17 cellular contexts compared by ENCODE assay signal in genomic region chr11:110455718-110456117, GRCh38. TPM values are rescaled to one million over a fixed set of nuclear protein-coding genes. Genes with fewer than 3 reads are reported as not detected.
DNase-seq lines count a peak whose midpoint lies in the region; ATAC-seq, FAIRE-seq and TF ChIP-seq lines count a peak whose summit lies in the region.
"Had no signal": no experiment of that assay in that cellular context is flagged by ENCODE, and none has a peak within 500 bp of the region (broad histone marks: within the 10 kb centered on the region; RNA-seq: fewer than 3 reads in every experiment).

No MANE protein-coding gene starts in this region.

- peaks cover 19% of the 10 kb centered on the region for H3K4me1 ChIP-seq in GM12878 (ENCODE audit: control insufficient read depth, insufficient read depth, low read length)
- no peaks in the 10 kb centered on the region for H3K4me1 ChIP-seq in body of pancreas

- no peaks in the 10 kb centered on the region for H3K79me2 ChIP-seq in GM12878 (ENCODE audit: control insufficient read depth, insufficient read depth, low read length)

- no peak for TF ChIP-seq EP300 in GM12878 (IDR thresholded peaks at IDR 0.05; ENCODE audit: borderline replicate concordance in 1 of 2, control insufficient read depth in 1 of 2, low read depth in 2 of 2, low read length in 2 of 2)

- TF ChIP-seq POLR2A in GM12878 (IDR thresholded peaks at IDR 0.05; ENCODE audit: low read depth, low read length) (no peak), body of pancreas (IDR thresholded peaks at IDR 0.05) (no peak)

- no peak for TF ChIP-seq RAD21 in GM12878 (IDR thresholded peaks at IDR 0.05; ENCODE audit: insufficient read depth, low read depth, low read length)

- no peak overlapping the region for H2AFZ ChIP-seq in GM12878 (ENCODE audit: control insufficient read depth, low read depth, low read length)

- H3K4me3 ChIP-seq in GM12878, result no peak overlapping the region
- no peak overlapping the region for H3K4me3 ChIP-seq in body of pancreas
- H3K4me3 ChIP-seq: coronary artery, lung, SK-N-MC had no signal

- RAD21 ChIA-PET in GM12878 (lab: Charles Lee; ENCODE audit: unreplicated experiment), result no interaction called here

- no peaks in the 10 kb centered on the region for H3K27me3 ChIP-seq in GM12878 (replicated peaks in 1 of 2; ENCODE audit: control insufficient read depth in 2 of 2, insufficient read depth in 2 of 2, low read length in 1 of 2)
- H3K27me3 ChIP-seq in body of pancreas, result no peaks in the 10 kb centered on the region

- no peak overlapping the region for H3K9ac ChIP-seq in GM12878 (ENCODE audit: control insufficient read depth, insufficient read depth, low read length)

- FAIRE-seq in GM18507 (lab: Jason Lieb, UNC) (peak; percentile 79), GM12878 (lab: Jason Lieb, UNC) (peak; percentile 38)
- FAIRE-seq: frontal cortex had no signal

- SMC1A ChIA-PET in GM12878 (lab: Charles Lee; ENCODE audit: uncharacterized antibody, unreplicated experiment), result interaction anchor here (0.6 to 3.5 kb wide), 5 partner anchors 9 to 24 kb away, joined by 4 to 12 read pairs (median 5); no protein-coding TSS in a partner anchor

- DNase-seq in GM18507 (ENCODE audit: extremely low spot score, insufficient read length, low read depth) (no peak), GM12878 (ENCODE audit: low read depth, low spot score) (peak; percentile 17), NCI-H446 (lab: John Stamatoyannopoulos, UW) (no peak), body of pancreas (no peak), substantia nigra (lab: John Stamatoyannopoulos, UW) (no peak)
- DNase-seq: activated naive CD4-positive, alpha-beta T cell; Calu3; GF-D8; naive thymus-derived CD8-positive, alpha-beta T cell; NCI-H2029 treated with DMSO at 0.1 percent for 48 hours; NCI-H524 had no signal

- no TSS peak for BruUV-seq in GM12878 (replicated peaks; lab: Mats Ljungman, UMichigan)

- TF ChIP-seq CTCF in GM12878 (IDR thresholded peaks at IDR 0.05 in 2 of 3, conservative IDR thresholded peaks at IDR 0.05 in 1 of 3; ENCODE audit: control insufficient read depth in 2 of 3, extremely low read depth in 1 of 3, insufficient read depth in 1 of 3, low read depth in 3 of 3, low read length in 3 of 3) (no peak), body of pancreas (IDR thresholded peaks at IDR 0.05) (no peak)

- H3K27ac ChIP-seq in GM12878 (ENCODE audit: control insufficient read depth, insufficient read depth) (no peak overlapping the region), body of pancreas (no peak overlapping the region), substantia nigra (ENCODE audit: low read depth, low read length, poor library complexity, severe bottlenecking) (no peak overlapping the region)
- H3K27ac ChIP-seq: coronary artery, SK-N-MC had no signal

- 0 out of 2 replicates have a peak overlapping the region, but pooled peaks have one; percentile 11 for H3K4me2 ChIP-seq in GM12878 (ENCODE audit: control insufficient read depth, insufficient read depth)

- in situ Hi-C loops in GM12878 (cut with MboI), result loop anchor here (10.0 kb wide), 1 partner anchor 989 kb away; no protein-coding TSS in a partner anchor

- H3K9me3 ChIP-seq in GM12878 (replicated peaks; ENCODE audit: control insufficient read depth, insufficient read depth, low read length) (no peaks in the 10 kb centered on the region), body of pancreas (no peaks in the 10 kb centered on the region)

- CTCF ChIA-PET in GM12878 (lab: Yijun Ruan, JAX), result interaction anchor here (0.8 to 3.3 kb wide), 4 partner anchors 9 to 775 kb away, joined by 3 to 21 read pairs (median 4); no protein-coding TSS in a partner anchor

- POLR2A ChIA-PET in GM12878 (lab: Charles Lee), result no interaction called here

- intact Hi-C loops in GM12878 (cut with micrococcal nuclease; ENCODE audit: unreplicated experiment), result no loop called here
- intact Hi-C loops in body of pancreas (cut with DNase I), result loop anchor here (10.0 kb wide), 1 partner anchor 769 kb away; no protein-coding TSS in a partner anchor

- no peaks in the 10 kb centered on the region for H4K20me1 ChIP-seq in GM12878 (ENCODE audit: control insufficient read depth, insufficient read depth)

- no peaks in the 10 kb centered on the region; a peak in 2 of 4 replicates for H3K36me3 ChIP-seq in GM12878 (ENCODE audit: control insufficient read depth in 2 of 2, insufficient read depth in 2 of 2, low read length in 1 of 2)
- H3K36me3 ChIP-seq in body of pancreas (replicated peaks in 1 of 2; ENCODE audit: insufficient read depth in 1 of 2, low read depth in 2 of 2), result peaks cover 0 to 7% of the 10 kb centered on the region in 2 donors

- WGBS in GM12878 (ENCODE audit: insufficient coverage, insufficient replicate concordance, low lambda C conversion rate, missing lambda C conversion rate), result 76% methylated on average over 6 of the region's 6 CpGs
- WGBS in body of pancreas, 2 donors, result 73 to 90% methylated on average over 6 of the region's 6 CpGs

- peak; percentile 53 for ATAC-seq in GM19438 (IDR thresholded peaks at IDR 0.05; ENCODE audit: low read depth, unreplicated experiment)
- peak; percentile 41 for ATAC-seq in HG03045 (IDR thresholded peaks at IDR 0.05; ENCODE audit: unreplicated experiment)
- ATAC-seq in GM12878, result peak; percentile 43
- ATAC-seq in body of pancreas, result no peak
- ATAC-seq: naive thymus-derived CD8-positive, alpha-beta T cell had no signal

TF ChIP-seq in GM12878, 131 proteins besides CTCF, POLR2A, EP300 and RAD21 (continues in another document):
- TF ChIP-seq, protein P1, sequence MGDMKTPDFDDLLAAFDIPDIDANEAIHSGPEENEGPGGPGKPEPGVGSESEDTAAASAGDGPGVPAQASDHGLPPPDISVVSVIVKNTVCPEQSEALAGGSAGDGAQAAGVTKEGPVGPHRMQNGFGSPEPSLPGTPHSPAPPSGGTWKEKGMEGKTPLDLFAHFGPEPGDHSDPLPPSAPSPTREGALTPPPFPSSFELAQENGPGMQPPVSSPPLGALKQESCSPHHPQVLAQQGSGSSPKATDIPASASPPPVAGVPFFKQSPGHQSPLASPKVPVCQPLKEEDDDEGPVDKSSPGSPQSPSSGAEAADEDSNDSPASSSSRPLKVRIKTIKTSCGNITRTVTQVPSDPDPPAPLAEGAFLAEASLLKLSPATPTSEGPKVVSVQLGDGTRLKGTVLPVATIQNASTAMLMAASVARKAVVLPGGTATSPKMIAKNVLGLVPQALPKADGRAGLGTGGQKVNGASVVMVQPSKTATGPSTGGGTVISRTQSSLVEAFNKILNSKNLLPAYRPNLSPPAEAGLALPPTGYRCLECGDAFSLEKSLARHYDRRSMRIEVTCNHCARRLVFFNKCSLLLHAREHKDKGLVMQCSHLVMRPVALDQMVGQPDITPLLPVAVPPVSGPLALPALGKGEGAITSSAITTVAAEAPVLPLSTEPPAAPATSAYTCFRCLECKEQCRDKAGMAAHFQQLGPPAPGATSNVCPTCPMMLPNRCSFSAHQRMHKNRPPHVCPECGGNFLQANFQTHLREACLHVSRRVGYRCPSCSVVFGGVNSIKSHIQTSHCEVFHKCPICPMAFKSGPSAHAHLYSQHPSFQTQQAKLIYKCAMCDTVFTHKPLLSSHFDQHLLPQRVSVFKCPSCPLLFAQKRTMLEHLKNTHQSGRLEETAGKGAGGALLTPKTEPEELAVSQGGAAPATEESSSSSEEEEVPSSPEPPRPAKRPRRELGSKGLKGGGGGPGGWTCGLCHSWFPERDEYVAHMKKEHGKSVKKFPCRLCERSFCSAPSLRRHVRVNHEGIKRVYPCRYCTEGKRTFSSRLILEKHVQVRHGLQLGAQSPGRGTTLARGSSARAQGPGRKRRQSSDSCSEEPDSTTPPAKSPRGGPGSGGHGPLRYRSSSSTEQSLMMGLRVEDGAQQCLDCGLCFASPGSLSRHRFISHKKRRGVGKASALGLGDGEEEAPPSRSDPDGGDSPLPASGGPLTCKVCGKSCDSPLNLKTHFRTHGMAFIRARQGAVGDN (IDR thresholded peaks at IDR 0.05), result no peak
- TF ChIP-seq SP1 (IDR thresholded peaks at IDR 0.05; ENCODE audit: low read depth, low read length) (no peak), CEBPB (IDR thresholded peaks at IDR 0.05; ENCODE audit: borderline replicate concordance in 1 of 2, low read depth in 2 of 2, low read length in 2 of 2) (no peak), YBX1 (IDR thresholded peaks at IDR 0.05) (no peak), EED (IDR thresholded peaks at IDR 0.05; ENCODE audit: low read depth) (peak; percentile 18; the same call in 1 of the 2 replicates), JUNB (IDR thresholded peaks at IDR 0.05) (peak; percentile 69), CREM (IDR thresholded peaks at IDR 0.05; ENCODE audit: low read depth) (no peak), BACH1 (IDR thresholded peaks at IDR 0.05; ENCODE audit: borderline replicate concordance) (no peak), ZNF384 (IDR thresholded peaks at IDR 0.05; ENCODE audit: borderline replicate concordance, low read depth, low read length) (no peak), RUNX3 (IDR thresholded peaks at IDR 0.05; ENCODE audit: low read length) (peak; percentile 62), WRNIP1 (IDR thresholded peaks at IDR 0.05; ENCODE audit: borderline replicate concordance, low read depth, low read length) (no peak), TCF3 (IDR thresholded peaks at IDR 0.05; ENCODE audit: borderline replicate concordance, insufficient read depth, low read depth, low read length) (no peak)

RNA-seq across cellular contexts. Expression of gene FDX1, which starts 26.0 kb away (rescaled TPM):
- total RNA-seq in GM12878 (2013; cell fraction: nucleolus; rRNA removed), result 3.5 and 3.7 TPM in 2 replicates
- total RNA-seq in GM12878 (2014; rRNA removed) (5.7 and 6.6 TPM in 2 replicates), GM12878 (2014; rRNA removed; fragmentation: Illumina TruSeq; extraction: Trizol) (6.1 and 6.3 TPM in 2 replicates), GM12878 (2021) (8.1 and 9.4 TPM in 2 replicates), body of pancreas (10 to 100 TPM; 14.0 to 15.2 TPM)
- polyA plus RNA-seq in GM12878 (2011; ENCODE audit: low read depth), result 2.8 TPM
- polyA plus RNA-seq in GM12878 (2011; rRNA removed) (9.9 and 12.1 TPM in 2 replicates), GM12878 (2014; fragmentation: Illumina TruSeq; extraction: Trizol) (5.0 and 5.4 TPM in 2 replicates), GM12878 (2014; fragmentation: Nextera tagmentation; extraction: Ambion mirVana) (1 to 10 TPM; 3.9 to 9.6 TPM), GM12878 (2014; rRNA removed) (5.7 and 6.9 TPM in 2 replicates), GM12878 (2016; fragmentation: Nextera tagmentation; extraction: Ambion mirVana) (10 to 100 TPM; 19.3 to 20.3 TPM)
- 3.3 and 3.6 TPM in 2 replicates for polyA plus RNA-seq in GM12878 (2011; cell fraction: cytosol; rRNA removed)
- 2.3 and 3.3 TPM in 2 replicates for polyA plus RNA-seq in GM12878 (2011; cell fraction: nucleus; rRNA removed)
- polyA plus RNA-seq in GM12878 (2012), result 5.3 and 6.1 TPM in 2 replicates
- 2.5 and 4.2 TPM in 2 replicates for polyA minus RNA-seq in GM12878 (2011; rRNA and poly(A)+ RNA removed)
- 1.5 and 2.4 TPM in 2 replicates for polyA minus RNA-seq in GM12878 (2011; cell fraction: cytosol; rRNA and poly(A)+ RNA removed)
- 0.73 and 2.5 TPM in 2 replicates for polyA minus RNA-seq in GM12878 (2011; cell fraction: nucleus; rRNA and poly(A)+ RNA removed)
